Comparison of ENCODE assay signal across 27 cellular contexts in genomic region chr15:81820236-81820635, GRCh38.
"Had no signal": no experiment of that assay in that cellular context is flagged by ENCODE, and none has a peak within 500 bp of the region (broad histone marks: within the 10 kb centered on the region; RNA-seq: fewer than 3 reads in every experiment).

No MANE protein-coding gene starts in this region.

- H3K9me3 Mint-ChIP-seq: activated naive CD8-positive, alpha-beta T cell treated with anti-CD3 and anti-CD28 coated beads, Interleukin-2, amount 50 U/mL, for 24 hours; natural killer cell treated with Interleukin-12 subunit alpha and Interleukin-12 subunit beta and Interleukin-15 and Interleukin-18, amount 100 ng/mL, for 72 hours; T-cell; T-helper 2 cell treated with Interferon-gamma antibody and Interleukin-4, amounts not matched to agents 5 μg/mL and 100 μg/mL, for 36 hours had no signal

- H3K4me1 Mint-ChIP-seq: activated naive CD8-positive, alpha-beta T cell treated with anti-CD3 and anti-CD28 coated beads, Interleukin-2, amount 50 U/mL, for 24 hours; mesothelial cell of epicardium; stimulated activated effector memory CD8-positive, alpha-beta T cell treated with anti-CD3 and anti-CD28 coated beads, Interleukin-12 subunit alpha, Interleukin-12 subunit beta, amount 100 ng/mL, for 72 hours; T-cell had no signal

- H3K4me3 Mint-ChIP-seq: activated naive CD8-positive, alpha-beta T cell treated with anti-CD3 and anti-CD28 coated beads, Interleukin-2, amount 50 U/mL, for 24 hours; activated T-cell treated with anti-CD3 and anti-CD28 coated beads, Interleukin-2, amount 50 U/mL, for 72 hours; brain; mesothelial cell of epicardium; natural killer cell treated with Interleukin-12 subunit alpha and Interleukin-12 subunit beta and Interleukin-15 and Interleukin-18, amount 100 ng/mL, for 72 hours; stimulated activated effector memory CD8-positive, alpha-beta T cell treated with anti-CD3 and anti-CD28 coated beads, Interleukin-12 subunit alpha, Interleukin-12 subunit beta, amount 100 ng/mL, for 72 hours; T-cell; T-helper 2 cell treated with Interferon-gamma antibody and Interleukin-4, amounts not matched to agents 5 μg/mL and 100 μg/mL, for 36 hours; WTC11 had no signal

- ATAC-seq: activated naive CD8-positive, alpha-beta T cell treated with anti-CD3 and anti-CD28 coated beads, Interleukin-2, amount 50 U/mL, for 24 hours; activated T-cell treated with anti-CD3 and anti-CD28 coated beads, Interleukin-2, amount 50 U/mL, for 72 hours; gastroesophageal sphincter; natural killer cell treated with Interleukin-12 subunit alpha and Interleukin-12 subunit beta and Interleukin-15 and Interleukin-18, amount 100 ng/mL, for 72 hours; pancreas; psoas muscle; stimulated activated effector memory CD8-positive, alpha-beta T cell treated with anti-CD3 and anti-CD28 coated beads, Interleukin-12 subunit alpha, Interleukin-12 subunit beta, amount 100 ng/mL, for 72 hours; T-cell; WTC11 had no signal

- H3K27ac Mint-ChIP-seq: activated naive CD8-positive, alpha-beta T cell treated with anti-CD3 and anti-CD28 coated beads, Interleukin-2, amount 50 U/mL, for 24 hours; activated T-cell treated with anti-CD3 and anti-CD28 coated beads, Interleukin-2, amount 50 U/mL, for 72 hours; mesothelial cell of epicardium; natural killer cell treated with Interleukin-12 subunit alpha and Interleukin-12 subunit beta and Interleukin-15 and Interleukin-18, amount 100 ng/mL, for 72 hours; stimulated activated effector memory CD8-positive, alpha-beta T cell treated with anti-CD3 and anti-CD28 coated beads, Interleukin-12 subunit alpha, Interleukin-12 subunit beta, amount 100 ng/mL, for 72 hours; T-cell; T-helper 2 cell treated with Interferon-gamma antibody and Interleukin-4, amounts not matched to agents 5 μg/mL and 100 μg/mL, for 36 hours had no signal

- H3K4me3 ChIP-seq: esophagus muscularis mucosa, gastroesophageal sphincter, left ventricle myocardium inferior, pancreas, psoas muscle, right atrium auricular region, skin epidermis, testis, uterus had no signal

- DNase-seq: activated effector memory CD4-positive, alpha-beta T cell treated with anti-CD3 and anti-CD28 coated beads, Interleukin-2, amount 50 U/mL, for 16 hours; activated naive CD4-positive, alpha-beta T cell treated with anti-CD3 and anti-CD28 coated beads, Interleukin-2, amount 50 U/mL, for 16 hours; activated naive CD8-positive, alpha-beta T cell treated with anti-CD3 and anti-CD28 coated beads, Interleukin-2, amount 50 U/mL, for 24 hours; activated T-cell treated with anti-CD3 and anti-CD28 coated beads, Interleukin-2, amount 50 U/mL, for 72 hours; aorta; caudate nucleus; effector memory CD4-positive, alpha-beta T cell; head of caudate nucleus; hypothalamus; left ventricle myocardium inferior; pancreas; psoas muscle; stimulated activated CD4-positive, alpha-beta T cell treated with anti-CD3 and anti-CD28 coated beads, Interleukin-2, amount 100 ng/mL, for 24 hours; T-cell; testis; trophoblast cell; uterus had no signal

- H3K36me3 Mint-ChIP-seq: natural killer cell treated with Interleukin-12 subunit alpha and Interleukin-12 subunit beta and Interleukin-15 and Interleukin-18, amount 100 ng/mL, for 72 hours; stimulated activated effector memory CD8-positive, alpha-beta T cell treated with anti-CD3 and anti-CD28 coated beads, Interleukin-12 subunit alpha, Interleukin-12 subunit beta, amount 100 ng/mL, for 72 hours; T-cell had no signal
